In genomic region chr3:170598091-170598502, GRCh38 we compare ENCODE assay signal across 22 cellular contexts. TPM values are rescaled to one million over a fixed set of nuclear protein-coding genes. Genes with fewer than 3 reads are reported as not detected.
DNase-seq lines count a peak whose midpoint lies in the region; ATAC-seq and TF ChIP-seq lines count a peak whose summit lies in the region.
"Had no signal": no experiment of that assay in that cellular context is flagged by ENCODE, and none has a peak within 500 bp of the region (broad histone marks: within the 10 kb centered on the region; RNA-seq: fewer than 3 reads in every experiment).

No MANE protein-coding gene starts in this region.

- H3K4me1 ChIP-seq in heart right ventricle: peaks cover 0 to 12% (median 0%) of the 10 kb centered on the region in 9 donors
- H3K4me1 ChIP-seq in esophagus squamous epithelium: no peaks in the 10 kb centered on the region
- H3K4me1 ChIP-seq: breast epithelium, left lung had no signal

- peak; percentile 21 for TF ChIP-seq EP300 in neural cell (conservative IDR thresholded peaks at IDR 0.05; ENCODE audit: poor library complexity, severe bottlenecking)

- no peaks in the 10 kb centered on the region for H3K36me3 ChIP-seq in heart right ventricle
- H3K36me3 ChIP-seq in neural cell (ENCODE audit: insufficient read depth, low read length): no peaks in the 10 kb centered on the region
- H3K36me3 ChIP-seq in esophagus squamous epithelium: no peaks in the 10 kb centered on the region
- H3K36me3 ChIP-seq: breast epithelium, left lung, thoracic aorta, WERI-Rb-1 had no signal

- H3K4me3 ChIP-seq in heart right ventricle: no peak overlapping the region
- no peak overlapping the region for H3K4me3 ChIP-seq in neural cell (ENCODE audit: low read length)
- no peak overlapping the region for H3K4me3 ChIP-seq in esophagus squamous epithelium
- H3K4me3 ChIP-seq: breast epithelium, left lung, thoracic aorta had no signal

- H3F3A ChIP-seq in neural cell (ENCODE audit: insufficient read depth, low read length, poor library complexity, severe bottlenecking): no peaks in the 10 kb centered on the region

- H3K79me2 ChIP-seq in neural cell (replicated peaks; ENCODE audit: insufficient read depth, low read length): no peaks in the 10 kb centered on the region

- no peak overlapping the region for H2AFZ ChIP-seq in neural cell (ENCODE audit: low read depth, low read length)

- peaks cover 0 to 4% (median 0%) of the 10 kb centered on the region in 11 donors for H3K9me3 ChIP-seq in heart right ventricle
- H3K9me3 ChIP-seq in neural cell (ENCODE audit: low read length): no peaks in the 10 kb centered on the region
- H3K9me3 ChIP-seq in esophagus squamous epithelium: no peaks in the 10 kb centered on the region
- H3K9me3 ChIP-seq: breast epithelium, left lung, thoracic aorta had no signal

- no peak overlapping the region for H3K4me2 ChIP-seq in neural cell (ENCODE audit: low read length)

- ATAC-seq in heart right ventricle: peak; percentile 57 to 99 (median 82)
- no peak for ATAC-seq in GM18867 (IDR thresholded peaks at IDR 0.05; ENCODE audit: unreplicated experiment)
- ATAC-seq: left lung had no signal

- no peaks in the 10 kb centered on the region for H4K20me1 ChIP-seq in neural cell (ENCODE audit: insufficient read depth)

- intact Hi-C loops in heart right ventricle (cut with DNase I): no loop called here
- intact Hi-C loops in esophagus squamous epithelium (cut with DNase I): no loop called here

- H3K27me3 ChIP-seq in heart right ventricle: no peaks in the 10 kb centered on the region
- no peaks in the 10 kb centered on the region for H3K27me3 ChIP-seq in neural cell (ENCODE audit: insufficient read depth, low read depth, low read length)
- no peaks in the 10 kb centered on the region for H3K27me3 ChIP-seq in esophagus squamous epithelium
- H3K27me3 ChIP-seq: breast epithelium, left lung had no signal

- H3K27ac ChIP-seq in heart right ventricle (peak overlapping the region in 5 of 10 donors; percentile 21 to 63 (median 25)), neural cell (ENCODE audit: low read length) (peak overlapping the region; percentile 15), esophagus squamous epithelium (no peak overlapping the region)
- H3K27ac ChIP-seq: breast epithelium, left lung, RWPE1, thoracic aorta, WERI-Rb-1 had no signal

- TF ChIP-seq RAD21 in neural cell (conservative IDR thresholded peaks at IDR 0.05): no peak

- no peak for TF ChIP-seq CTCF in heart right ventricle (IDR thresholded peaks at IDR 0.05)
- no peak for TF ChIP-seq CTCF in neural cell (IDR thresholded peaks at IDR 0.05; ENCODE audit: poor library complexity, severe bottlenecking)
- no peak for TF ChIP-seq CTCF in esophagus squamous epithelium (IDR thresholded peaks at IDR 0.05)

- no peak for TF ChIP-seq POLR2A in esophagus squamous epithelium (IDR thresholded peaks at IDR 0.05)

- no peak overlapping the region for H3K9ac ChIP-seq in neural cell (ENCODE audit: low read length)

- H3K9me2 ChIP-seq in neural cell (ENCODE audit: insufficient read depth, low read length): no peaks in the 10 kb centered on the region

- DNase-seq in HT-29 (ENCODE audit: low spot score) (peak; percentile 53), RPMI7951 (ENCODE audit: low read depth) (peak; percentile 45), heart right ventricle (no peak), HCEC 1CT (no peak), activated gamma-delta T cell treated with Interleukin-2 at 50 U/mL for 16 hours (no peak), esophagus squamous epithelium (lab: John Stamatoyannopoulos, UW) (no peak)
- DNase-seq: activated CD4-positive, alpha-beta memory T cell treated with anti-CD3 and anti-CD28 coated beads for 36 hours; activated naive CD8-positive, alpha-beta T cell treated with anti-CD3 and anti-CD28 coated beads, Interleukin-2, amount 10 ng/mL, durations not matched to agents 7 days and 5 days; activated T-cell treated with anti-CD3 and anti-CD28 coated beads, Interleukin-2, amount 50 U/mL, for 48 hours; COR-L47; effector CD8-positive, alpha-beta T cell; left lung; NCI-H2107; stimulated activated CD4-positive, alpha-beta T cell treated with anti-CD3 and anti-CD28 coated beads, Interleukin-4, amount 100 ng/mL, for 24 hours; WERI-Rb-1 had no signal

TF ChIP-seq in neural cell, 6 proteins besides CTCF, POLR2A, EP300 and RAD21:
- no peak for TF ChIP-seq REST (IDR thresholded peaks at IDR 0.05; ENCODE audit: borderline replicate concordance)
- no peak for TF ChIP-seq EZH2 (IDR thresholded peaks at IDR 0.05; ENCODE audit: borderline replicate concordance, insufficient read depth, low read length, poor library complexity, severe bottlenecking)
- no peak for TF ChIP-seq POLR2AphosphoS5 (IDR thresholded peaks at IDR 0.05)
- TF ChIP-seq TAF1 (IDR thresholded peaks at IDR 0.05; ENCODE audit: low read depth): no peak
- no peak for TF ChIP-seq SMC3 (conservative IDR thresholded peaks at IDR 0.05; ENCODE audit: poor library complexity)
- no peak for TF ChIP-seq MXI1 (conservative IDR thresholded peaks at IDR 0.05; ENCODE audit: poor library complexity, severe bottlenecking)

RNA-seq across cellular contexts. Expression of gene SLC7A14, which starts 12.2 kb away (rescaled TPM):
- not detected in 2 replicates for total RNA-seq in HT-29 (2014; rRNA removed; shearing (Covaris generic))
- total RNA-seq in RPMI7951 (2014; rRNA removed; shearing (Covaris generic)): 0.12 TPM in 1 of 2 replicates, not detected in the other
- total RNA-seq in heart right ventricle: not detected
- under 1 TPM in 1 of 2 donors, not detected in 1; under 0.01 TPM for polyA plus RNA-seq in heart right ventricle
- polyA plus RNA-seq in neural cell: 4.9 and 5.1 TPM in 2 replicates
- 12.9 and 14.5 TPM in 2 replicates for polyA minus RNA-seq in neural cell
- total RNA-seq in esophagus squamous epithelium: under 1 TPM in 1 of 4 donors, not detected in 3; under 0.01 TPM
- total RNA-seq: activated CD4-positive, alpha-beta memory T cell treated with anti-CD3 and anti-CD28 coated beads for 36 hours; activated naive CD8-positive, alpha-beta T cell treated with anti-CD3 and anti-CD28 coated beads, Interleukin-2, amount 10 ng/mL, durations not matched to agents 7 days and 5 days; left lung; T-helper 1 cell treated with Interleukin-12 subunit alpha and Interleukin-12 subunit beta and Interleukin-4 antibody, amounts not matched to agents 30 ng/mL and 1 ng/mL, for 36 hours; thoracic aorta had no signal
- polyA plus RNA-seq: IgD-negative memory B cell had no signal

Comparison
In these comparisons a context has a peak if more than half of its experiments do, and no peak if none do; other contexts are left out.
1. DNase-seq: peak in HT-29 (single experiment) and RPMI7951 (single experiment); none in heart right ventricle (0 of 2), HCEC 1CT (single experiment), activated gamma-delta T cell treated with Interleukin-2 at 50 U/mL for 16 hours (single experiment) and esophagus squamous epithelium (single experiment).